In the genomic region with DNA sequence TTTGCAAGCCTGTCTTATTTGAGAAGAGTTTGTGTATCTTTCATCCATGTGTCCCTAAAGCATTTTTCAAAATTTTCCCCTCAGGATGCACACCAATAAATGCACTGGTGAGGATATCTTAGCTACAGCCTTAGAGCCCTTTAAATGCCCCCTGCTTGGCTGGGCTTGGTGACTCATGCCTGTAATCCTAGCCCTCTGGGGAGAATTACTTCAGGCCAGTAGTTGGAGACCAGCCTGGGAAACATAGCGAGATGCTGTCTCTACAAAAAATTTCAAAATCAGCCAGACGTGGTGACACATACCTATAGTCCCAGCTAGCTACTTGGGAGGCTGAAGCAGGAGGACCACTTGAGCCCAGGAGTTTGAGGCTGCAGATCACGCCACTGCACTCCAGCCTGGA, we compare ENCODE assay signal across 14 cellular contexts. TPM values are rescaled to one million over a fixed set of nuclear protein-coding genes. Genes with fewer than 3 reads are reported as not detected.
DNase-seq lines count a peak whose midpoint lies in the region; ATAC-seq, FAIRE-seq and TF ChIP-seq lines count a peak whose summit lies in the region.
"Had no signal": no experiment of that assay in that cellular context is flagged by ENCODE, and none has a peak within 500 bp of the region (broad histone marks: within the 10 kb centered on the region; RNA-seq: fewer than 3 reads in every experiment).

No MANE protein-coding gene starts in this region.

- no peak overlapping the region for H3K4me3 Mint-ChIP-seq in activated T-helper 17 cell treated with anti-CD3 and anti-CD28 coated beads, Interleukin-2, amount 50 U/mL, for 72 hours
- H3K4me3 Mint-ChIP-seq: activated naive CD8-positive, alpha-beta T cell treated with anti-CD3 and anti-CD28 coated beads, Interleukin-2, amount 10 ng/mL, durations not matched to agents 7 days and 5 days; immature natural killer cell; natural killer cell treated with Interleukin-12 subunit alpha and Interleukin-12 subunit beta and Interleukin-15 and Interleukin-18, amount 100 ng/mL, for 72 hours; T-helper 17 cell had no signal

- no peaks in the 10 kb centered on the region for H3K4me1 Mint-ChIP-seq in activated T-helper 17 cell treated with anti-CD3 and anti-CD28 coated beads, Interleukin-2, amount 50 U/mL, for 72 hours
- H3K4me1 Mint-ChIP-seq: activated naive CD8-positive, alpha-beta T cell treated with anti-CD3 and anti-CD28 coated beads, Interleukin-2, amount 10 ng/mL, durations not matched to agents 7 days and 5 days; immature natural killer cell; T-helper 17 cell had no signal

- intact Hi-C loops in right lobe of liver (cut with DNase I), result no loop called here

- no peak for TF ChIP-seq CTCF in bronchial epithelial cell (IDR thresholded peaks at IDR 0.05; ENCODE audit: insufficient read depth, low read length, severe bottlenecking)
- no peak for TF ChIP-seq CTCF in right lobe of liver (IDR thresholded peaks at IDR 0.05)

- H3K36me3 ChIP-seq in MG63 (no peaks in the 10 kb centered on the region), bronchial epithelial cell (ENCODE audit: control insufficient read depth, insufficient read depth, low read length) (no peaks in the 10 kb centered on the region), right lobe of liver (no peaks in the 10 kb centered on the region)

- ATAC-seq in right lobe of liver, result no peak
- no peak for ATAC-seq in activated T-helper 17 cell treated with anti-CD3 and anti-CD28 coated beads, Interleukin-2, amount 50 U/mL, for 72 hours (replicated peaks)
- ATAC-seq: natural killer cell treated with Interleukin-12 subunit alpha and Interleukin-12 subunit beta and Interleukin-15 and Interleukin-18, amount 100 ng/mL, for 72 hours; T-helper 17 cell had no signal

- WGBS in right lobe of liver (ENCODE audit: insufficient coverage, low coverage, low lambda C conversion rate, missing lambda C conversion rate), result 44% methylated on average over 3 of the region's 3 CpGs

- H3K27ac Mint-ChIP-seq in activated T-helper 17 cell treated with anti-CD3 and anti-CD28 coated beads, Interleukin-2, amount 50 U/mL, for 72 hours, result no peak overlapping the region
- H3K27ac Mint-ChIP-seq: activated naive CD8-positive, alpha-beta T cell treated with anti-CD3 and anti-CD28 coated beads, Interleukin-2, amount 10 ng/mL, durations not matched to agents 7 days and 5 days; immature natural killer cell; natural killer cell treated with Interleukin-12 subunit alpha and Interleukin-12 subunit beta and Interleukin-15 and Interleukin-18, amount 100 ng/mL, for 72 hours; T-helper 17 cell had no signal

- TF ChIP-seq POLR2A in right lobe of liver (IDR thresholded peaks at IDR 0.05), result no peak

- H3K36me3 Mint-ChIP-seq in activated T-helper 17 cell treated with anti-CD3 and anti-CD28 coated beads, Interleukin-2, amount 50 U/mL, for 72 hours (ENCODE audit: low read depth), result no peaks in the 10 kb centered on the region
- H3K36me3 Mint-ChIP-seq: activated naive CD8-positive, alpha-beta T cell treated with anti-CD3 and anti-CD28 coated beads, Interleukin-2, amount 10 ng/mL, durations not matched to agents 7 days and 5 days; immature natural killer cell had no signal

- DNase-seq in EL, result peak; percentile 93
- peak; percentile 92 for DNase-seq in MG63
- peak; percentile 58 for DNase-seq in bronchial epithelial cell (ENCODE audit: low read depth)
- DNase-seq in renal cortical epithelial cell (ENCODE audit: low read depth), result peak; percentile 92
- no peak for DNase-seq in NCI-H2227 treated with DMSO at 0.1 percent for 48 hours (lab: John Stamatoyannopoulos, UW)
- DNase-seq in right lobe of liver, result no peak
- DNase-seq in amygdala (lab: John Stamatoyannopoulos, UW), result no peak
- DNase-seq: activated CD8-positive, alpha-beta memory T cell treated with anti-CD3 and anti-CD28 coated beads for 24 hours; activated naive CD8-positive, alpha-beta T cell treated with anti-CD3 and anti-CD28 coated beads, Interleukin-2, amount 10 ng/mL, durations not matched to agents 7 days and 5 days; immature natural killer cell; stimulated activated naive CD4-positive, alpha-beta T cell treated with Interleukin-2 at 50 U/mL for 16 hours; T-helper 17 cell had no signal

- no peaks in the 10 kb centered on the region for H3K27me3 Mint-ChIP-seq in activated T-helper 17 cell treated with anti-CD3 and anti-CD28 coated beads, Interleukin-2, amount 50 U/mL, for 72 hours
- H3K27me3 Mint-ChIP-seq: natural killer cell treated with Interleukin-12 subunit alpha and Interleukin-12 subunit beta and Interleukin-15 and Interleukin-18, amount 100 ng/mL, for 72 hours; T-helper 17 cell had no signal

- H3K27ac ChIP-seq in right lobe of liver, result no peak overlapping the region

- H3K4me3 ChIP-seq in MG63, result no peak overlapping the region
- H3K4me3 ChIP-seq in bronchial epithelial cell (ENCODE audit: low read depth, low read length), result no peak overlapping the region
- no peak overlapping the region for H3K4me3 ChIP-seq in right lobe of liver

- 0 out of 2 replicates have a peak, but pooled peaks cover 1% of the 10 kb centered on the region for H3K9me3 ChIP-seq in MG63
- no peaks in the 10 kb centered on the region for H3K9me3 ChIP-seq in right lobe of liver

- no peaks in the 10 kb centered on the region for H3K27me3 ChIP-seq in MG63
- H3K27me3 ChIP-seq in bronchial epithelial cell (ENCODE audit: control insufficient read depth, insufficient read depth, low read length), result no peaks in the 10 kb centered on the region
- H3K27me3 ChIP-seq in right lobe of liver, result no peaks in the 10 kb centered on the region

- FAIRE-seq in bronchial epithelial cell (lab: Jason Lieb, UNC), result no peak

- peaks cover 6% of the 10 kb centered on the region for H3K9me3 Mint-ChIP-seq in activated T-helper 17 cell treated with anti-CD3 and anti-CD28 coated beads, Interleukin-2, amount 50 U/mL, for 72 hours

- no peaks in the 10 kb centered on the region for H3K4me1 ChIP-seq in right lobe of liver

RNA-seq across cellular contexts. Expression of gene PLCB4, which starts 33.8 kb away (rescaled TPM):
- total RNA-seq in MG63 (2014; rRNA removed; shearing (Covaris generic); ENCODE audit: low replicate concordance), result 0.07 and 0.12 TPM in 2 replicates
- total RNA-seq in bronchial epithelial cell (1.6 and 2.0 TPM in 2 replicates), renal cortical epithelial cell (159 and 549 TPM in 2 replicates), right lobe of liver (under 1 TPM; 0.04 to 0.20 (median 0.15) TPM)
- not detected for total RNA-seq in activated T-helper 17 cell treated with anti-CD3 and anti-CD28 coated beads, Interleukin-2, amount 50 U/mL, for 72 hours
- total RNA-seq: activated naive CD8-positive, alpha-beta T cell treated with anti-CD3 and anti-CD28 coated beads, Interleukin-2, amount 10 ng/mL, durations not matched to agents 7 days and 5 days; natural killer cell treated with Interleukin-12 subunit alpha and Interleukin-12 subunit beta and Interleukin-15 and Interleukin-18, amount 100 ng/mL, for 72 hours had no signal

Comparison
In these comparisons a context has a peak if more than half of its experiments do, and no peak if none do; other contexts are left out.
1. DNase-seq: peak in EL (single experiment), MG63 (single experiment), bronchial epithelial cell (single experiment) and renal cortical epithelial cell (single experiment); none in NCI-H2227 treated with DMSO at 0.1 percent for 48 hours (single experiment), right lobe of liver (0 of 3) and amygdala (0 of 56).
2. RNA of gene PLCB4, which starts 33.8 kb away (total RNA-seq): 159 to 549 TPM in renal cortical epithelial cell; 1.6 to 2.0 TPM in bronchial epithelial cell, 0.04 to 0.20 TPM in right lobe of liver, 0.07 to 0.12 TPM in MG63 and not detected in activated T-helper 17 cell treated with anti-CD3 and anti-CD28 coated beads, Interleukin-2, amount 50 U/mL, for 72 hours; every median in the first group is over 10 times any median in the second.